In the genomic region with DNA sequence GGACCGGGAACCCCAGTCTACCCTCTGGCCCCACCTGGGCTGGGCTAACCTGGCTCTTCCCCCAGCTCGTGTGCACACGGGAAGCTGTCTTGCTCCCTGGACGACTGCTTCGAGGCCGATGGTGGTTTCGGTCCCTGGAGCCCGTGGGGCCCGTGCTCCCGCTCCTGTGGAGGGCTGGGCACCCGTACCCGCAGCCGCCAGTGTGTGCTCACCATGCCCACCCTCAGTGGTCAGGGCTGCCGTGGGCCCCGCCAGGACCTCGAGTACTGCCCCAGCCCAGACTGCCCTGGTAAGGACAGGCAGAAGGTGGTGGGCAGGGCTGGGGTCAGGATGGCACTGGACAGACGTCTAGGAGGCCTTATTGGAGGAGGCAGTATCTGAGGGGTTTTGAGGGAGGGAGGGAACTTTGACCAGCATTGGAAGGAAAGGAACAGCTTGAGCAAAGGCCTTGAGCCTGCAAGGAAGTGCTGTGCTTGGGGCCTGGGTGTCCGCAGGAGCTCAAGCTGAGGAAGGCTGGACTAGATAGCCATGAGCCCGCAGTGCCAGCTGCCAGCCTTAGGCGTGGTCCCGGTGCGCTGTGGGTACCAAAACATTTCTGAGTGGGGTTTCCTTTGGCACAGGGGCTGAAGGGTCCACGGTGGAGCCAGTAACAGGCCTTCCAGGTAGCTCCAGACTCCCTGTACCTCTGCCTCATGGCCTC, we compare ENCODE assay signal across 17 cellular contexts. TPM values are rescaled to one million over a fixed set of nuclear protein-coding genes. Genes with fewer than 3 reads are reported as not detected.
DNase-seq lines count a peak whose midpoint lies in the region; ATAC-seq, FAIRE-seq and TF ChIP-seq lines count a peak whose summit lies in the region.
"Had no signal": no experiment of that assay in that cellular context is flagged by ENCODE, and none has a peak within 500 bp of the region (broad histone marks: within the 10 kb centered on the region; RNA-seq: fewer than 3 reads in every experiment).

No MANE protein-coding gene starts in this region.

- no peak for FAIRE-seq in kidney (lab: Jason Lieb, UNC)
- FAIRE-seq: A549, GM12892 had no signal

- no peaks in the 10 kb centered on the region for H4K20me1 ChIP-seq in BLaER1
- H4K20me1 ChIP-seq in BLaER1 treated with 17β-estradiol and CSF1 and Interleukin-3, amounts not matched to agents 10 nM and 100 nM: peaks cover 0 to 32% (median 0%) of the 10 kb centered on the region in 11 experiments; a peak in 3 of 22 replicates

- intact Hi-C loops in kidney (cut with DNase I) (no loop called here), psoas muscle (cut with DNase I) (no loop called here), vagina (cut with DNase I) (no loop called here), esophagus squamous epithelium (cut with DNase I) (no loop called here)

- TF ChIP-seq POLR2A in vagina (IDR thresholded peaks at IDR 0.05) (no peak), esophagus squamous epithelium (IDR thresholded peaks at IDR 0.05) (no peak)

- DNase-seq in kidney: peak; percentile 61
- peak; percentile 10 to 39 for DNase-seq in psoas muscle
- no peak for DNase-seq in vagina (ENCODE audit: extremely low spot score in 2 of 2)
- no peak for DNase-seq in esophagus squamous epithelium (lab: John Stamatoyannopoulos, UW)
- DNase-seq: BE2C; Caco-2; CD8-positive, alpha-beta memory T cell; DND-41; GDM1; GOT3; HFFc6 had no signal

- H3K4me1 ChIP-seq in BLaER1 (peaks cover 100% of the 10 kb centered on the region), kidney (ENCODE audit: control insufficient read depth in 1 of 2, insufficient read depth in 1 of 2, low read depth in 1 of 2, low read length in 2 of 2) (no peaks in the 10 kb centered on the region), psoas muscle (no peaks in the 10 kb centered on the region), vagina (no peaks in the 10 kb centered on the region), esophagus squamous epithelium (no peaks in the 10 kb centered on the region)
- H3K4me1 ChIP-seq in BLaER1 treated with 17β-estradiol and CSF1 and Interleukin-3, amounts not matched to agents 10 nM and 100 nM: peaks cover 19 to 99% (median 96%) of the 10 kb centered on the region in 10 experiments
- H3K4me1 ChIP-seq: A549, HAP-1 had no signal

- H3K9ac ChIP-seq in BLaER1 (no peak overlapping the region), kidney (ENCODE audit: low read length in 2 of 2) (no peak overlapping the region)
- peak overlapping the region in 2 of 11 experiments; percentile 7 to 13; a peak in 2 of 22 replicates for H3K9ac ChIP-seq in BLaER1 treated with 17β-estradiol and CSF1 and Interleukin-3, amounts not matched to agents 10 nM and 100 nM

- ATAC-seq in psoas muscle (no peak), HG02885 (IDR thresholded peaks at IDR 0.05; ENCODE audit: poor library complexity, unreplicated experiment) (no peak)

- TF ChIP-seq CTCF in kidney (IDR thresholded peaks at IDR 0.05; ENCODE audit: borderline replicate concordance, extremely low read depth, insufficient read depth) (no peak), psoas muscle (IDR thresholded peaks at IDR 0.05) (no peak), vagina (IDR thresholded peaks at IDR 0.05) (no peak), esophagus squamous epithelium (IDR thresholded peaks at IDR 0.05) (no peak)

- H3K27ac ChIP-seq in BLaER1: peak overlapping the region; percentile 46; the same call in 1 of the 2 replicates
- H3K27ac ChIP-seq in BLaER1 treated with 17β-estradiol and CSF1 and Interleukin-3, amounts not matched to agents 10 nM and 100 nM: no peak overlapping the region
- no peak overlapping the region for H3K27ac ChIP-seq in kidney (ENCODE audit: low read depth in 2 of 2, low read length in 2 of 2)
- H3K27ac ChIP-seq in psoas muscle: no peak overlapping the region
- no peak overlapping the region for H3K27ac ChIP-seq in vagina
- no peak overlapping the region for H3K27ac ChIP-seq in esophagus squamous epithelium
- H3K27ac ChIP-seq: A549 had no signal

- H3K27me3 ChIP-seq in BLaER1 (no peaks in the 10 kb centered on the region), psoas muscle (ENCODE audit: insufficient read depth in 3 of 3, low read length in 2 of 3) (no peaks in the 10 kb centered on the region), vagina (no peaks in the 10 kb centered on the region), esophagus squamous epithelium (peaks cover 0 to 18% (median 0%) of the 10 kb centered on the region in 4 donors)
- H3K27me3 ChIP-seq in BLaER1 treated with 17β-estradiol and CSF1 and Interleukin-3, amounts not matched to agents 10 nM and 100 nM: peaks cover 0 to 15% (median 0%) of the 10 kb centered on the region in 11 experiments; a peak in 3 of 22 replicates
- H3K27me3 ChIP-seq: BE2C had no signal

- no peaks in the 10 kb centered on the region for H3K9me3 ChIP-seq in BLaER1
- H3K9me3 ChIP-seq in BLaER1 treated with 17β-estradiol and CSF1 and Interleukin-3, amounts not matched to agents 10 nM and 100 nM (replicated peaks in 1 of 11): no peaks in the 10 kb centered on the region
- H3K9me3 ChIP-seq in kidney (ENCODE audit: control insufficient read depth in 1 of 2, low read length in 2 of 2): no peaks in the 10 kb centered on the region
- H3K9me3 ChIP-seq in psoas muscle: no peaks in the 10 kb centered on the region
- H3K9me3 ChIP-seq in vagina: no peaks in the 10 kb centered on the region
- H3K9me3 ChIP-seq in esophagus squamous epithelium: no peaks in the 10 kb centered on the region
- H3K9me3 ChIP-seq: A549, BE2C, Caco-2, HAP-1 had no signal

- H3K4me2 ChIP-seq in BLaER1: peak overlapping the region; percentile 90
- peak overlapping the region in 9 of 11 experiments; percentile 28 to 95 (median 75); a peak in 18 of 22 replicates for H3K4me2 ChIP-seq in BLaER1 treated with 17β-estradiol and CSF1 and Interleukin-3, amounts not matched to agents 10 nM and 100 nM
- H3K4me2 ChIP-seq: A549 had no signal

- WGBS in psoas muscle, 3 donors: 82 to 88% (median 88%) methylated on average over 22 to 23 of the region's 23 CpGs
- 73 to 92% methylated on average over 10 to 13 of the region's 23 CpGs for WGBS in esophagus squamous epithelium, 2 donors

- H3K36me3 ChIP-seq in BLaER1: no peaks in the 10 kb centered on the region
- H3K36me3 ChIP-seq in BLaER1 treated with 17β-estradiol and CSF1 and Interleukin-3, amounts not matched to agents 10 nM and 100 nM: no peaks in the 10 kb centered on the region
- H3K36me3 ChIP-seq in kidney (ENCODE audit: control insufficient read depth in 1 of 2, insufficient read depth in 2 of 2, low read length in 2 of 2): no peaks in the 10 kb centered on the region
- no peaks in the 10 kb centered on the region for H3K36me3 ChIP-seq in psoas muscle (ENCODE audit: insufficient read depth in 1 of 2, low read depth in 1 of 2)
- no peaks in the 10 kb centered on the region for H3K36me3 ChIP-seq in vagina
- no peaks in the 10 kb centered on the region for H3K36me3 ChIP-seq in esophagus squamous epithelium
- H3K36me3 ChIP-seq: BE2C, HAP-1 had no signal

- no peak overlapping the region for H3K4me3 ChIP-seq in BLaER1
- no peak overlapping the region for H3K4me3 ChIP-seq in BLaER1 treated with 17β-estradiol and CSF1 and Interleukin-3, amounts not matched to agents 10 nM and 100 nM
- H3K4me3 ChIP-seq in kidney (ENCODE audit: low read length in 2 of 2): no peak overlapping the region
- no peak overlapping the region for H3K4me3 ChIP-seq in psoas muscle
- H3K4me3 ChIP-seq in vagina: no peak overlapping the region
- no peak overlapping the region for H3K4me3 ChIP-seq in esophagus squamous epithelium
- H3K4me3 ChIP-seq: A549, HAP-1 had no signal

RNA-seq across cellular contexts. Expression of a gene that starts 20.2 kb away (rescaled TPM):
- total RNA-seq in kidney: 29.1 TPM
- polyA plus RNA-seq in kidney (ENCODE audit: insufficient read depth, low read depth, low replicate concordance): 5.7 TPM
- total RNA-seq in psoas muscle: 1 to 10 TPM; 5.3 to 7.8 (median 6.7) TPM
- polyA plus RNA-seq in psoas muscle: 1 to 10 TPM; 1.4 to 3.6 (median 1.9) TPM
- 21.1 TPM for total RNA-seq in vagina
- total RNA-seq in esophagus squamous epithelium: 10 to 100 TPM in 2 of 4 donors, 1 to 10 TPM in 2; 7.1 to 13.2 (median 9.9) TPM

RNA-seq across cellular contexts. Expression of a gene that starts 44.6 kb away (rescaled TPM):
- total RNA-seq in kidney: 24.5 TPM
- polyA plus RNA-seq in kidney (ENCODE audit: insufficient read depth, low read depth, low replicate concordance): 15.0 TPM
- total RNA-seq in psoas muscle: 1 to 10 TPM; 1.7 to 2.8 (median 2.3) TPM
- 1 to 10 TPM in 2 of 3 donors, under 1 TPM in 1; 0.87 to 1.3 (median 1.2) TPM for polyA plus RNA-seq in psoas muscle
- total RNA-seq in vagina: 13.3 TPM
- total RNA-seq in esophagus squamous epithelium: 1 to 10 TPM; 1.2 to 4.4 (median 2.0) TPM

RNA-seq across cellular contexts. Expression of a gene that starts 55.8 kb away (rescaled TPM):
- 19.8 TPM for total RNA-seq in kidney
- polyA plus RNA-seq in kidney (ENCODE audit: insufficient read depth, low read depth, low replicate concordance): 138 TPM
- 10 to 100 TPM in 2 of 4 donors, 1 to 10 TPM in 2; 3.7 to 12.8 (median 9.3) TPM for total RNA-seq in psoas muscle
- polyA plus RNA-seq in psoas muscle: 10 to 100 TPM; 11.3 to 11.7 (median 11.5) TPM
- 13.3 TPM for total RNA-seq in vagina
- total RNA-seq in esophagus squamous epithelium: 10 to 100 TPM in 1 of 4 donors, 1 to 10 TPM in 3; 5.1 to 22.9 (median 8.2) TPM

Comparison
In these comparisons a context has a peak if more than half of its experiments do, and no peak if none do; other contexts are left out.
1. DNase-seq: peak in kidney (single experiment) and psoas muscle (2 of 2); none in vagina (0 of 2) and esophagus squamous epithelium (single experiment).